In genomic region chr3:10228248-10228950, GRCh38 we compare ENCODE assay signal across 10 cellular contexts. TPM values are rescaled to one million over a fixed set of nuclear protein-coding genes. Genes with fewer than 3 reads are reported as not detected.
A peak's percentile ranks its signal among the peaks of the same experiment; 100 is the strongest.
DNase-seq lines count a peak whose midpoint lies in the region; ATAC-seq and TF ChIP-seq lines count a peak whose summit lies in the region.
"Had no signal": no experiment of that assay in that cellular context is flagged by ENCODE, and none has a peak within 500 bp of the region (broad histone marks: within the 10 kb centered on the region; RNA-seq: fewer than 3 reads in every experiment).

No MANE protein-coding gene starts in this region.

- peaks cover 44% of the 10 kb centered on the region for H3K4me1 Mint-ChIP-seq in activated naive CD8-positive, alpha-beta T cell treated with anti-CD3 and anti-CD28 coated beads for 36 hours
- H3K4me1 Mint-ChIP-seq in progenitor cell of endocrine pancreas (ENCODE audit: low read depth): peaks cover 2% of the 10 kb centered on the region

- peak overlapping the region; percentile 90 for H3K27ac Mint-ChIP-seq in activated naive CD8-positive, alpha-beta T cell treated with anti-CD3 and anti-CD28 coated beads for 36 hours
- H3K27ac Mint-ChIP-seq in progenitor cell of endocrine pancreas: peak overlapping the region; percentile 33

- H3K27me3 Mint-ChIP-seq in activated naive CD8-positive, alpha-beta T cell treated with anti-CD3 and anti-CD28 coated beads for 36 hours: no peaks in the 10 kb centered on the region
- no peaks in the 10 kb centered on the region for H3K27me3 Mint-ChIP-seq in progenitor cell of endocrine pancreas

- peak overlapping the region; percentile 30 for H3K4me3 Mint-ChIP-seq in activated naive CD8-positive, alpha-beta T cell treated with anti-CD3 and anti-CD28 coated beads for 36 hours
- no peak overlapping the region for H3K4me3 Mint-ChIP-seq in progenitor cell of endocrine pancreas (ENCODE audit: low read depth)

- DNase-seq in GDM1 (lab: John Stamatoyannopoulos, UW) (peak; percentile 83), NCI-H226 (peak; percentile 88), progenitor cell of endocrine pancreas (ENCODE audit: low spot score, unreplicated experiment) (no peak), middle frontal gyrus (ENCODE audit: extremely low spot score, low spot score) (no peak), RKO (ENCODE audit: low spot score) (no peak)
- DNase-seq in activated naive CD8-positive, alpha-beta T cell treated with anti-CD3 and anti-CD28 coated beads for 36 hours: peak; percentile 60
- DNase-seq: left colon, NCI-H524 had no signal

- H3K9me3 Mint-ChIP-seq in activated naive CD8-positive, alpha-beta T cell treated with anti-CD3 and anti-CD28 coated beads for 36 hours: peaks cover 2% of the 10 kb centered on the region
- H3K9me3 Mint-ChIP-seq in progenitor cell of endocrine pancreas (ENCODE audit: low read depth): no peaks in the 10 kb centered on the region

- peaks cover 10% of the 10 kb centered on the region for H3K36me3 Mint-ChIP-seq in activated naive CD8-positive, alpha-beta T cell treated with anti-CD3 and anti-CD28 coated beads for 36 hours
- no peaks in the 10 kb centered on the region for H3K36me3 Mint-ChIP-seq in progenitor cell of endocrine pancreas (ENCODE audit: insufficient read depth)

- TF ChIP-seq CTCF in progenitor cell of endocrine pancreas (IDR thresholded peaks at IDR 0.05; ENCODE audit: unreplicated experiment): no peak

- ATAC-seq in GM19397 (IDR thresholded peaks at IDR 0.05; ENCODE audit: unreplicated experiment): no peak
- no peak for ATAC-seq in HG02759 (IDR thresholded peaks at IDR 0.05; ENCODE audit: unreplicated experiment)
- ATAC-seq: left colon had no signal

RNA-seq across cellular contexts. Expression of gene TATDN2, which starts 19.9 kb away (rescaled TPM):
- 10 to 100 TPM; 41.6 to 48.5 TPM for total RNA-seq in activated naive CD8-positive, alpha-beta T cell treated with anti-CD3 and anti-CD28 coated beads for 36 hours
- total RNA-seq in progenitor cell of endocrine pancreas: 34.5 and 35.5 TPM in 2 replicates

Comparison
In these comparisons a context has a peak if more than half of its experiments do, and no peak if none do; other contexts are left out.
1. DNase-seq: peak in GDM1 (single experiment), NCI-H226 (single experiment) and activated naive CD8-positive, alpha-beta T cell treated with anti-CD3 and anti-CD28 coated beads for 36 hours (single experiment); none in progenitor cell of endocrine pancreas (single experiment), middle frontal gyrus (single experiment) and RKO (single experiment).